In genomic region chr5:42993516-42994284, GRCh38 we compare ENCODE assay signal across 8 cellular contexts. TPM values are rescaled to one million over a fixed set of nuclear protein-coding genes. Genes with fewer than 3 reads are reported as not detected.
DNase-seq lines count a peak whose midpoint lies in the region; ATAC-seq, FAIRE-seq and TF ChIP-seq lines count a peak whose summit lies in the region.

No MANE protein-coding gene starts in this region.

- peaks cover 17% of the 10 kb centered on the region for H3K27me3 Mint-ChIP-seq in astrocyte (ENCODE audit: low read depth, unreplicated experiment)

- H3K36me3 ChIP-seq in astrocyte (ENCODE audit: insufficient read depth, low read length) (no peaks in the 10 kb centered on the region), kidney epithelial cell (ENCODE audit: control insufficient read depth, insufficient read depth, low read length) (no peaks in the 10 kb centered on the region)

- H3K27me3 ChIP-seq in astrocyte (ENCODE audit: insufficient read depth, low read length) (no peaks in the 10 kb centered on the region), kidney epithelial cell (ENCODE audit: control insufficient read depth, insufficient read depth, low read length) (no peaks in the 10 kb centered on the region)

- H2AFZ ChIP-seq in astrocyte (ENCODE audit: low read depth, low read length) = peak overlapping the region; percentile 11

- TF ChIP-seq CTCF in astrocyte (IDR thresholded peaks at IDR 0.05; ENCODE audit: insufficient read depth, low read depth, low read length) (no peak), kidney epithelial cell (IDR thresholded peaks at IDR 0.05; ENCODE audit: insufficient read depth, low read length, poor library complexity, severe bottlenecking) (no peak)

- peak overlapping the region; percentile 81 for H3K4me3 ChIP-seq in astrocyte (ENCODE audit: insufficient read depth, low read depth, low read length)
- peak overlapping the region; percentile 54 for H3K4me3 ChIP-seq in kidney epithelial cell (ENCODE audit: low read depth, low read length)

- H3K27ac Mint-ChIP-seq in astrocyte (ENCODE audit: unreplicated experiment) = peak overlapping the region; percentile 18

- H4K20me1 ChIP-seq in astrocyte (ENCODE audit: insufficient read depth, low read length) = no peaks in the 10 kb centered on the region

- no peaks in the 10 kb centered on the region for H3K36me3 Mint-ChIP-seq in astrocyte (ENCODE audit: low read depth, unreplicated experiment)

- no peaks in the 10 kb centered on the region for H3K9me3 ChIP-seq in astrocyte (ENCODE audit: insufficient read depth, low read depth, low read length)

- no peaks in the 10 kb centered on the region for H3K4me1 Mint-ChIP-seq in astrocyte (ENCODE audit: low read depth, unreplicated experiment)

- peak overlapping the region; percentile 82 for H3K9ac ChIP-seq in astrocyte (ENCODE audit: low read length)

- DNase-seq in A172 (ENCODE audit: low spot score) (peak; percentile 45), SIG-M5 (lab: John Stamatoyannopoulos, UW) (peak; percentile 15), astrocyte (ENCODE audit: low read depth) (peak; percentile 86), kidney epithelial cell (ENCODE audit: low read depth) (no peak), NCI-H82 (lab: John Stamatoyannopoulos, UW) (no peak), NCI-H146 (lab: John Stamatoyannopoulos, UW) (no peak)
- DNase-seq in stimulated activated CD8-positive, alpha-beta memory T cell treated with anti-CD3 and anti-CD28 coated beads, Interleukin-7, amount 100 ng/mL, for 4 hours (ENCODE audit: low read depth in 2 of 2) = peak; percentile 20 to 38

- peak overlapping the region; percentile 86 for H3K27ac ChIP-seq in astrocyte (ENCODE audit: low read depth, low read length)

- H3K4me3 Mint-ChIP-seq in astrocyte (ENCODE audit: unreplicated experiment) = peak overlapping the region; percentile 64

- H3K4me2 ChIP-seq in astrocyte (ENCODE audit: low read length) = peak overlapping the region; percentile 88

- ATAC-seq in GM21515 (IDR thresholded peaks at IDR 0.05; ENCODE audit: unreplicated experiment) = peak; percentile 9

- H3K79me2 ChIP-seq in astrocyte (ENCODE audit: insufficient read depth, low read length) = peaks cover 33% of the 10 kb centered on the region

- no peak for FAIRE-seq in astrocyte (lab: Jason Lieb, UNC)

- peaks cover 6% of the 10 kb centered on the region for H3K4me1 ChIP-seq in astrocyte (ENCODE audit: insufficient read depth, low read length)

- peaks cover 10% of the 10 kb centered on the region for H3K9me3 Mint-ChIP-seq in astrocyte (ENCODE audit: unreplicated experiment)

RNA-seq across cellular contexts. Expression of gene ANXA2R, which starts 46.4 kb away (rescaled TPM):
- 8.0 and 9.4 TPM in 2 replicates for total RNA-seq in A172 (2014; rRNA removed; shearing (Covaris generic))
- total RNA-seq in astrocyte (0.50 and 0.77 TPM in 2 replicates), kidney epithelial cell (0.34 and 0.79 TPM in 2 replicates)

Comparison
In these comparisons a context has a peak if more than half of its experiments do, and no peak if none do; other contexts are left out.
1. DNase-seq: peak in A172 (single experiment), SIG-M5 (single experiment), astrocyte (single experiment) and stimulated activated CD8-positive, alpha-beta memory T cell treated with anti-CD3 and anti-CD28 coated beads, Interleukin-7, amount 100 ng/mL, for 4 hours (2 of 2); none in kidney epithelial cell (single experiment), NCI-H82 (single experiment) and NCI-H146 (single experiment).